19 cellular contexts compared by ENCODE assay signal in the genomic region with DNA sequence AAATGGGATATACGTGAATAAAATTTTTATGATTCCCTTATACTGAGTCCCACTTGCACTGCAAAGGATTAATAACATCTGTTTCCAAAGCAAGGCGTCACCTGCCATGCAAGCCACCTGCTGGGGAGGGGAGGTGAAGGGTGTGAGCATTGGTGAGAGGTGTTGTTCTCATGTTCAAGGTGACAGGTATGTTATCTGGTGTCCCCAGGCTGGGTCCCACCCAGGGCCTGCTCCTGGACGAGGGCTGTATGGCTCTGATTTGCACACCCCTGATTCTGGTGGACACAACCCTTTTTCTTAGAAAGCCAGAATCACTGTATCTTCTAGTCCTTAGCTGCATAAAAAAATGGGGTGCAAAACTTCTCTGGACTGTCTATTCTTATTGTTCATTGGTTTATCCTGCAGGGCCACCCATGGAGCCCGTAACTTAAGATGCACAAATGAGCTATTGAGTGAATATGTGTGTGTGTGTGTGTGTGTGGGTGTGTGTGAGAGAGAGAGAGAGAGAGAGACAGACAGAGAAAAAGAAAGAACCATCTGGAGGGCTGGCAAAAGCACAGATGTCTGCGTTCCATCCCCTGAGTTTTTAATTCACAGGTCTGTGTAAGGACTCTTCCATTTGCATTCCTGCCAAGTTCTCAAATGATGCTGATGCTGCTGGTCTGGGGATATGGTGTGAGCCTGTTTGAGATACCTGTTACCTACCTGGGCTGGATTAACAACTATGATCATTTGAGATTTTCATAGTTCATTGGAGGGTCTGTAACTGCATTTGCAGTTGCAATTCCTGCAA. TPM values are rescaled to one million over a fixed set of nuclear protein-coding genes. Genes with fewer than 3 reads are reported as not detected.
DNase-seq lines count a peak whose midpoint lies in the region; ATAC-seq and TF ChIP-seq lines count a peak whose summit lies in the region.
"Had no signal": no experiment of that assay in that cellular context is flagged by ENCODE, and none has a peak within 500 bp of the region (broad histone marks: within the 10 kb centered on the region; RNA-seq: fewer than 3 reads in every experiment).

No MANE protein-coding gene starts in this region.

- H3K9me3 Mint-ChIP-seq in activated B cell treated with CpG ODN at 0.5 μM for 24 hours (peaks cover 2% of the 10 kb centered on the region), osteocyte (ENCODE audit: unreplicated experiment) (no peaks in the 10 kb centered on the region), natural killer cell (no peaks in the 10 kb centered on the region)
- H3K9me3 Mint-ChIP-seq: activated T-helper 17 cell treated with anti-CD3 and anti-CD28 coated beads, Interleukin-2, amount 50 U/mL, for 72 hours; stimulated activated naive CD8-positive, alpha-beta T cell treated with anti-CD3 and anti-CD28 coated beads, Interleukin-15, amount 100 ng/mL, for 72 hours; type B pancreatic cell had no signal

- H3K27ac Mint-ChIP-seq in activated B cell treated with CpG ODN at 0.5 μM for 24 hours, result peak overlapping the region; percentile 19
- no peak overlapping the region for H3K27ac Mint-ChIP-seq in osteocyte (ENCODE audit: unreplicated experiment)
- no peak overlapping the region for H3K27ac Mint-ChIP-seq in natural killer cell
- H3K27ac Mint-ChIP-seq: activated T-helper 17 cell treated with anti-CD3 and anti-CD28 coated beads, Interleukin-2, amount 50 U/mL, for 72 hours; stimulated activated naive CD8-positive, alpha-beta T cell treated with anti-CD3 and anti-CD28 coated beads, Interleukin-15, amount 100 ng/mL, for 72 hours; type B pancreatic cell had no signal

- CTCF ChIA-PET in activated B cell treated with CpG ODN at 0.5 μM for 24 hours (lab: Charles Lee), result no interaction called here

- no peaks in the 10 kb centered on the region for H3K4me1 ChIP-seq in breast epithelium

- TF ChIP-seq CTCF in activated B cell treated with CpG ODN at 0.5 μM for 24 hours (IDR thresholded peaks at IDR 0.05) (no peak), osteocyte (IDR thresholded peaks at IDR 0.05) (no peak), natural killer cell (IDR thresholded peaks at IDR 0.05) (no peak), breast epithelium (IDR thresholded peaks at IDR 0.05) (no peak)

- H3K36me3 ChIP-seq in breast epithelium, result no peaks in the 10 kb centered on the region

- H3K36me3 Mint-ChIP-seq in activated B cell treated with CpG ODN at 0.5 μM for 24 hours (ENCODE audit: low read depth) (peaks cover 93% of the 10 kb centered on the region), osteocyte (ENCODE audit: unreplicated experiment) (no peaks in the 10 kb centered on the region), natural killer cell (peaks cover 24% of the 10 kb centered on the region)
- H3K36me3 Mint-ChIP-seq: type B pancreatic cell had no signal

- no peak overlapping the region for H3K4me3 Mint-ChIP-seq in activated B cell treated with CpG ODN at 0.5 μM for 24 hours
- no peak overlapping the region for H3K4me3 Mint-ChIP-seq in osteocyte (ENCODE audit: unreplicated experiment)
- no peak overlapping the region for H3K4me3 Mint-ChIP-seq in natural killer cell
- H3K4me3 Mint-ChIP-seq: activated T-helper 17 cell treated with anti-CD3 and anti-CD28 coated beads, Interleukin-2, amount 50 U/mL, for 72 hours; stimulated activated naive CD8-positive, alpha-beta T cell treated with anti-CD3 and anti-CD28 coated beads, Interleukin-15, amount 100 ng/mL, for 72 hours; type B pancreatic cell had no signal

- ATAC-seq in activated B cell treated with CpG ODN at 0.5 μM for 24 hours (ENCODE audit: low read depth) (no peak), natural killer cell (no peak)
- ATAC-seq: activated T-helper 17 cell treated with anti-CD3 and anti-CD28 coated beads, Interleukin-2, amount 50 U/mL, for 72 hours; heart left ventricle; stimulated activated naive CD8-positive, alpha-beta T cell treated with anti-CD3 and anti-CD28 coated beads, Interleukin-15, amount 100 ng/mL, for 72 hours had no signal

- POLR2A ChIA-PET in activated B cell treated with CpG ODN at 0.5 μM for 24 hours (lab: Charles Lee), result no interaction called here

- no peaks in the 10 kb centered on the region for H3K9me3 ChIP-seq in breast epithelium
- H3K9me3 ChIP-seq: heart left ventricle had no signal

- no peak for TF ChIP-seq POLR2A in breast epithelium (IDR thresholded peaks at IDR 0.05)

- H3K27me3 Mint-ChIP-seq in activated B cell treated with CpG ODN at 0.5 μM for 24 hours, result no peaks in the 10 kb centered on the region
- H3K27me3 Mint-ChIP-seq in osteocyte (ENCODE audit: unreplicated experiment), result peaks cover 46% of the 10 kb centered on the region
- H3K27me3 Mint-ChIP-seq in natural killer cell (ENCODE audit: low read depth in 2 of 2), result no peaks in the 10 kb centered on the region

- DNase-seq in G401 (ENCODE audit: low spot score), result peak; percentile 72
- peak; percentile 72 for DNase-seq in NCI-H1694 treated with DMSO at 0.1 percent for 48 hours (lab: John Stamatoyannopoulos, UW)
- no peak for DNase-seq in activated B cell treated with CpG ODN at 0.5 μM for 24 hours
- peak; percentile 67 for DNase-seq in osteocyte (ENCODE audit: extremely low spot score, unreplicated experiment)
- no peak for DNase-seq in dermis blood vessel endothelial cell
- no peak for DNase-seq in natural killer cell
- no peak for DNase-seq in breast epithelium (ENCODE audit: low spot score in 2 of 2)
- DNase-seq: activated CD4-positive, alpha-beta T cell treated with anti-CD3 and anti-CD28 coated beads for 1 hour; COR-L47; cortex of kidney; heart left ventricle; Kasumi-1; NCI-H1436; NCI-H345; stimulated activated CD4-positive, alpha-beta T cell treated with anti-CD3 and anti-CD28 coated beads, Interleukin-4, amount 100 ng/mL, for 24 hours; stimulated activated naive CD8-positive, alpha-beta T cell treated with anti-CD3 and anti-CD28 coated beads, Interleukin-15, amount 100 ng/mL, for 72 hours had no signal

- H3K4me3 ChIP-seq in breast epithelium, result no peak overlapping the region
- H3K4me3 ChIP-seq: heart left ventricle, smooth muscle cell had no signal

- no peaks in the 10 kb centered on the region for H3K27me3 ChIP-seq in breast epithelium
- H3K27me3 ChIP-seq: heart left ventricle had no signal

- intact Hi-C loops in activated B cell treated with CpG ODN at 0.5 μM for 24 hours (cut with micrococcal nuclease) (no loop called here), natural killer cell (cut with micrococcal nuclease) (no loop called here), breast epithelium (cut with DNase I; ENCODE audit: low total_unique reads) (no loop called here)

- no peak overlapping the region for H3K27ac ChIP-seq in breast epithelium
- H3K27ac ChIP-seq: heart left ventricle had no signal

- H3K4me1 Mint-ChIP-seq in activated B cell treated with CpG ODN at 0.5 μM for 24 hours, result peaks cover 57% of the 10 kb centered on the region
- no peaks in the 10 kb centered on the region for H3K4me1 Mint-ChIP-seq in osteocyte (ENCODE audit: unreplicated experiment)
- peaks cover 44 to 51% of the 10 kb centered on the region in 2 donors for H3K4me1 Mint-ChIP-seq in natural killer cell
- H3K4me1 Mint-ChIP-seq: activated T-helper 17 cell treated with anti-CD3 and anti-CD28 coated beads, Interleukin-2, amount 50 U/mL, for 72 hours had no signal

- in situ Hi-C loops in G401 (cut with HindIII; ENCODE audit: low sequenced_read_pairs), result no loop called here

RNA-seq across cellular contexts. Expression of a gene that starts 53.8 kb away (rescaled TPM):
- total RNA-seq in G401 (2014; rRNA removed; shearing (Covaris generic)), result not detected in 2 replicates
- total RNA-seq in activated B cell treated with CpG ODN at 0.5 μM for 24 hours (222 and 237 TPM in 2 replicates), osteocyte (not detected in 2 replicates), dermis blood vessel endothelial cell (under 0.01 TPM in 1 of 2 replicates, not detected in the other), natural killer cell (100 to 1,000 TPM in 1 of 3 donors, 10 to 100 TPM in 2; 75.5 to 104 (median 78.0) TPM), breast epithelium (10 to 100 TPM; 11.8 to 37.8 (median 25.9) TPM)

Comparison
In these comparisons a context has a peak if more than half of its experiments do, and no peak if none do; other contexts are left out.
1. DNase-seq: peak in G401 (single experiment), NCI-H1694 treated with DMSO at 0.1 percent for 48 hours (single experiment) and osteocyte (single experiment); none in activated B cell treated with CpG ODN at 0.5 μM for 24 hours (single experiment), dermis blood vessel endothelial cell (single experiment), natural killer cell (single experiment) and breast epithelium (0 of 2).
2. RNA of a gene that starts 53.8 kb away (total RNA-seq): 222 to 237 TPM in activated B cell treated with CpG ODN at 0.5 μM for 24 hours, 75.5 to 104 TPM in natural killer cell and 11.8 to 37.8 TPM in breast epithelium; not detected in G401, not detected in osteocyte and under 0.01 TPM in dermis blood vessel endothelial cell; every median in the first group is over 10 times any median in the second.